In the genomic region with DNA sequence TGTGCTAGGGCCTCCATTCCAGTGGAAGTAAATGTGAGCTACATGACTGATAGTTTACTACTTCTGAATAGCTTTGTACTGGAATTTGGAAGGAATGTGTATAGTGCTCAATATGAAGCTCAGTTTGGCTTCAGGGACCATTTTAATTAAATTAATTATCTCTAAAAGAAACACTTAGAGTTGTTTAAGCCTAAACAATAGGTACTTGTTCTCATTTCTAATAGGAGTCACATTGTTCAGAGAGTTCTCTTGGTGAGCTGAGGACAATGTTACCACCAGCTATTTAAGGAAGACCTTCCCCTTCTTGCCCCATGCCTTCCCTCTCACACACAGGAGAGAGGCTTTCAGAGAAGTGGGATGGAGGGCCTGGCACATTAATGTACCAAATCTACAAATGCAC, we compare ENCODE assay signal across 18 cellular contexts.
A peak's percentile ranks its signal among the peaks of the same experiment; 100 is the strongest.
DNase-seq lines count a peak whose midpoint lies in the region; ATAC-seq, FAIRE-seq and TF ChIP-seq lines count a peak whose summit lies in the region.
"Had no signal": no experiment of that assay in that cellular context is flagged by ENCODE, and none has a peak within 500 bp of the region (broad histone marks: within the 10 kb centered on the region; RNA-seq: fewer than 3 reads in every experiment).

No MANE protein-coding gene starts in this region.

- H3K4me1 Mint-ChIP-seq in MCF 10A (ENCODE audit: insufficient read depth, unreplicated experiment) (peaks cover 16% of the 10 kb centered on the region), astrocyte (ENCODE audit: low read depth, unreplicated experiment) (peaks cover 23% of the 10 kb centered on the region), neural progenitor cell (peaks cover 3% of the 10 kb centered on the region)
- H3K4me1 Mint-ChIP-seq: CD14-positive monocyte had no signal

- no peaks in the 10 kb centered on the region for H4K20me1 ChIP-seq in astrocyte (ENCODE audit: insufficient read depth, low read length)
- no peaks in the 10 kb centered on the region for H4K20me1 ChIP-seq in neural progenitor cell (ENCODE audit: low read depth)
- H4K20me1 ChIP-seq: BLaER1 had no signal

- no peak overlapping the region for H3K27ac Mint-ChIP-seq in MCF 10A (ENCODE audit: low read depth, unreplicated experiment)
- peak overlapping the region; percentile 14 for H3K27ac Mint-ChIP-seq in astrocyte (ENCODE audit: unreplicated experiment)
- peak overlapping the region; percentile 21 for H3K27ac Mint-ChIP-seq in neural progenitor cell
- H3K27ac Mint-ChIP-seq: CD14-positive monocyte, GM23338 had no signal

- H3K4me3 ChIP-seq in breast epithelium (no peak overlapping the region), astrocyte (ENCODE audit: insufficient read depth, low read depth, low read length) (no peak overlapping the region), neural progenitor cell (no peak overlapping the region), SJCRH30 (no peak overlapping the region)
- H3K4me3 ChIP-seq: BLaER1, GM23338 had no signal

- TF ChIP-seq POLR2A in breast epithelium (IDR thresholded peaks at IDR 0.05): no peak

- H3K27me3 ChIP-seq in breast epithelium (no peaks in the 10 kb centered on the region), astrocyte (ENCODE audit: insufficient read depth, low read length) (no peaks in the 10 kb centered on the region), neural progenitor cell (no peaks in the 10 kb centered on the region), SJCRH30 (no peaks in the 10 kb centered on the region)
- H3K27me3 ChIP-seq: BLaER1 had no signal

- H3F3A ChIP-seq in neural progenitor cell (ENCODE audit: low read depth): peaks cover 5% of the 10 kb centered on the region

- H3K79me2 ChIP-seq in astrocyte (ENCODE audit: insufficient read depth, low read length) (no peaks in the 10 kb centered on the region), neural progenitor cell (ENCODE audit: low read depth) (no peaks in the 10 kb centered on the region)

- peak overlapping the region; percentile 84 for H3K27ac ChIP-seq in breast epithelium
- H3K27ac ChIP-seq in astrocyte (ENCODE audit: low read depth, low read length): no peak overlapping the region
- no peak overlapping the region for H3K27ac ChIP-seq in neural progenitor cell
- H3K27ac ChIP-seq in SJCRH30: no peak overlapping the region
- H3K27ac ChIP-seq: BLaER1, HL-60 had no signal

- DNase-seq in breast epithelium (ENCODE audit: low spot score in 2 of 2) (peak in 1 of 2 donors; percentile 46), MCF 10A (ENCODE audit: unreplicated experiment) (no peak), astrocyte (ENCODE audit: low read depth) (no peak), neural progenitor cell (ENCODE audit: low spot score) (peak; percentile 36), SJCRH30 (no peak)
- DNase-seq: 8988T; Calu3; CD4-positive, alpha-beta memory T cell; DMS79 treated with DMSO at 0.1 percent for 48 hours; GF-D8; HCEC 1CT had no signal

- no peak for FAIRE-seq in astrocyte (lab: Jason Lieb, UNC)
- FAIRE-seq: H54 had no signal

- H2AFZ ChIP-seq in astrocyte (ENCODE audit: low read depth, low read length) (no peak overlapping the region), neural progenitor cell (replicated peaks) (no peak overlapping the region)
- H2AFZ ChIP-seq: GM23338 had no signal

- H3K36me3 Mint-ChIP-seq in MCF 10A (ENCODE audit: insufficient read depth, unreplicated experiment) (peaks cover 5% of the 10 kb centered on the region), astrocyte (ENCODE audit: low read depth, unreplicated experiment) (peaks cover 1% of the 10 kb centered on the region), neural progenitor cell (no peaks in the 10 kb centered on the region)
- H3K36me3 Mint-ChIP-seq: CD14-positive monocyte; CD4-positive, alpha-beta memory T cell had no signal

- no peak overlapping the region for H3K9ac ChIP-seq in astrocyte (ENCODE audit: low read length)
- H3K9ac ChIP-seq in neural progenitor cell: no peak overlapping the region
- H3K9ac ChIP-seq: BLaER1 had no signal

- H3K27me3 Mint-ChIP-seq in MCF 10A (ENCODE audit: insufficient read depth, unreplicated experiment): no peaks in the 10 kb centered on the region
- no peaks in the 10 kb centered on the region for H3K27me3 Mint-ChIP-seq in astrocyte (ENCODE audit: low read depth, unreplicated experiment)
- peaks cover 3% of the 10 kb centered on the region for H3K27me3 Mint-ChIP-seq in neural progenitor cell (ENCODE audit: insufficient read depth, low read depth)
- H3K27me3 Mint-ChIP-seq: CD4-positive, alpha-beta memory T cell had no signal

- no TSS peak for BruUV-seq in MCF 10A (replicated peaks; lab: Mats Ljungman, UMichigan)

- ATAC-seq in HG02840 (IDR thresholded peaks at IDR 0.05; ENCODE audit: low FRiP score, unreplicated experiment) (no peak), HG03521 (IDR thresholded peaks at IDR 0.05; ENCODE audit: unreplicated experiment) (no peak)
- ATAC-seq: GM23338 had no signal

- TF ChIP-seq CTCF in breast epithelium (IDR thresholded peaks at IDR 0.05) (no peak), MCF 10A (IDR thresholded peaks at IDR 0.05; ENCODE audit: unreplicated experiment) (no peak), astrocyte (IDR thresholded peaks at IDR 0.05; ENCODE audit: insufficient read depth, low read depth, low read length) (no peak), neural progenitor cell (IDR thresholded peaks at IDR 0.05) (no peak)

- no peak overlapping the region for H3K4me2 ChIP-seq in astrocyte (ENCODE audit: low read length)
- peak overlapping the region; percentile 2 for H3K4me2 ChIP-seq in neural progenitor cell
- H3K4me2 ChIP-seq: BLaER1, GM23338 had no signal

- CTCF ChIA-PET in MCF 10A (lab: Yijun Ruan, JAX): interaction anchor here (1.1 kb wide), 1 partner anchor 10 kb away, joined by 4 read pairs; no protein-coding TSS in a partner anchor

- H3K4me1 ChIP-seq in breast epithelium (no peaks in the 10 kb centered on the region), astrocyte (ENCODE audit: insufficient read depth, low read length) (peaks cover 10% of the 10 kb centered on the region), neural progenitor cell (peaks cover 7% of the 10 kb centered on the region), SJCRH30 (no peaks in the 10 kb centered on the region)
- H3K4me1 ChIP-seq: BLaER1 had no signal

- H3K9me3 ChIP-seq in breast epithelium (no peaks in the 10 kb centered on the region), astrocyte (ENCODE audit: insufficient read depth, low read depth, low read length) (no peaks in the 10 kb centered on the region), neural progenitor cell (ENCODE audit: low read depth) (no peaks in the 10 kb centered on the region), SJCRH30 (replicated peaks) (no peaks in the 10 kb centered on the region)
- H3K9me3 ChIP-seq: BLaER1 had no signal

- intact Hi-C loops in breast epithelium (cut with DNase I; ENCODE audit: low total_unique reads) (loop anchor here (10.0 kb wide), 1 partner anchor 99 kb away; no protein-coding TSS in a partner anchor), MCF 10A (cut with micrococcal nuclease) (no loop called here)

- POLR2A ChIA-PET in MCF 10A (lab: Yijun Ruan, JAX): interaction anchor here (0.6 to 1.4 kb wide), 3 partner anchors 9 to 51 kb away, joined by 3 to 4 read pairs (median 3); no protein-coding TSS in a partner anchor

- H3K4me3 Mint-ChIP-seq in MCF 10A (ENCODE audit: unreplicated experiment) (no peak overlapping the region), astrocyte (ENCODE audit: unreplicated experiment) (no peak overlapping the region), neural progenitor cell (no peak overlapping the region)
- H3K4me3 Mint-ChIP-seq: CD14-positive monocyte; CD4-positive, alpha-beta memory T cell; GM23338 had no signal

- H3K36me3 ChIP-seq in breast epithelium (no peaks in the 10 kb centered on the region), astrocyte (ENCODE audit: insufficient read depth, low read length) (no peaks in the 10 kb centered on the region), neural progenitor cell (no peaks in the 10 kb centered on the region), SJCRH30 (no peaks in the 10 kb centered on the region)
- H3K36me3 ChIP-seq: BLaER1 had no signal

- H3K9me3 Mint-ChIP-seq in MCF 10A (ENCODE audit: unreplicated experiment) (no peaks in the 10 kb centered on the region), astrocyte (ENCODE audit: unreplicated experiment) (no peaks in the 10 kb centered on the region), neural progenitor cell (no peaks in the 10 kb centered on the region)
- H3K9me3 Mint-ChIP-seq: GM23338 had no signal

Comparison
In these comparisons a context has a peak if more than half of its experiments do, and no peak if none do; other contexts are left out.
1. H3K27ac ChIP-seq: peak in breast epithelium (2 of 2); none in astrocyte (single experiment), neural progenitor cell (single experiment) and SJCRH30 (single experiment).